Comparison of ENCODE assay signal across 1 cellular context in the genomic region with DNA sequence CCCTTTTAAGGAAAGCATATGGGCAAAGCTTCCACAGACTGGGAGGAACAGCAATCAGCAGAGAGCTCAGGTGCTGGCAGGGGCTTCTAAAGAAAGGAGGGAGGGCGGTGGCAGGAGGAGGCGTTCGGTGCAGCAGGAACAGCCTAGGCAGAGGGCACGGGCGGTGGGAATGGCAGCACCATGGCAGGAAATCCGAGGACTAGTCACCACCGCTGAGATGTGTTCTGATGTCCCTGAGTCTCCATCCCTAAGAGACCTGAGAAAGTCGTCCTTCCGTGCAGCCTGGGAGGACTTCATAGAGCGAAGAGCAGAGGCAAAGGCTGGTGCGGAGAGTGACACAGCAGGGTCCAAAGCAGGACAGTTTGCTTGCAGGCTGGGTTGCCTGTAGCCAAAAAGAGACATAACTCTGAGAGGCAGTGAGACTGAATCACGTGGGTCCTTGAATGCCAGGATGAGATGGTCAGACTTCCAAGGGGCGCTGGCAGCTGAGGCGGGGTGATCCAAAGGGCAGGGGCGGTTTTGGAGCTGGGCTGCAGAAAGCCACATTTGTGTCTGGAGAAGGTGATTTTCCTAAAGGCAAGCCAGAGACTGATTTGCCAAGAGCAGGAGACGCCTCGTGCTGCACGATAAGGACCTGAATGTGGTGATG.
A peak's percentile ranks its signal among the peaks of the same experiment; 100 is the strongest.
TF ChIP-seq lines count a peak whose summit lies in the region.

No MANE protein-coding gene starts in this region.

TF ChIP-seq in HepG2, 621 proteins besides CTCF, POLR2A, EP300 and RAD21 (continued from another document and continues in another):
- TF ChIP-seq, protein P1, sequence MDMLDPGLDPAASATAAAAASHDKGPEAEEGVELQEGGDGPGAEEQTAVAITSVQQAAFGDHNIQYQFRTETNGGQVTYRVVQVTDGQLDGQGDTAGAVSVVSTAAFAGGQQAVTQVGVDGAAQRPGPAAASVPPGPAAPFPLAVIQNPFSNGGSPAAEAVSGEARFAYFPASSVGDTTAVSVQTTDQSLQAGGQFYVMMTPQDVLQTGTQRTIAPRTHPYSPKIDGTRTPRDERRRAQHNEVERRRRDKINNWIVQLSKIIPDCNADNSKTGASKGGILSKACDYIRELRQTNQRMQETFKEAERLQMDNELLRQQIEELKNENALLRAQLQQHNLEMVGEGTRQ (IDR thresholded peaks at IDR 0.05; ENCODE audit: low read depth, low read length), result no peak
- TF ChIP-seq, protein P1 (CRISPR knock-in tag; IDR thresholded peaks at IDR 0.05; ENCODE audit: borderline replicate concordance), result peak; percentile 7; the same call in 1 of the 2 replicates
- TF ChIP-seq, protein P2, sequence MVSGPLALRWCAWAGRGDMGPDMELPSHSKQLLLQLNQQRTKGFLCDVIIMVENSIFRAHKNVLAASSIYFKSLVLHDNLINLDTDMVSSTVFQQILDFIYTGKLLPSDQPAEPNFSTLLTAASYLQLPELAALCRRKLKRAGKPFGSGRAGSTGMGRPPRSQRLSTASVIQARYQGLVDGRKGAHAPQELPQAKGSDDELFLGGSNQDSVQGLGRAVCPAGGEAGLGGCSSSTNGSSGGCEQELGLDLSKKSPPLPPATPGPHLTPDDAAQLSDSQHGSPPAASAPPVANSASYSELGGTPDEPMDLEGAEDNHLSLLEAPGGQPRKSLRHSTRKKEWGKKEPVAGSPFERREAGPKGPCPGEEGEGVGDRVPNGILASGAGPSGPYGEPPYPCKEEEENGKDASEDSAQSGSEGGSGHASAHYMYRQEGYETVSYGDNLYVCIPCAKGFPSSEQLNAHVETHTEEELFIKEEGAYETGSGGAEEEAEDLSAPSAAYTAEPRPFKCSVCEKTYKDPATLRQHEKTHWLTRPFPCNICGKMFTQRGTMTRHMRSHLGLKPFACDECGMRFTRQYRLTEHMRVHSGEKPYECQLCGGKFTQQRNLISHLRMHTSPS (CRISPR knock-in tag; IDR thresholded peaks at IDR 0.05; ENCODE audit: low read depth), result peak; percentile 76
- TF ChIP-seq ZC3H13 (CRISPR knock-in tag; IDR thresholded peaks at IDR 0.05), result peak; percentile 86; the same call in 1 of the 2 replicates
- TF ChIP-seq, protein P3, sequence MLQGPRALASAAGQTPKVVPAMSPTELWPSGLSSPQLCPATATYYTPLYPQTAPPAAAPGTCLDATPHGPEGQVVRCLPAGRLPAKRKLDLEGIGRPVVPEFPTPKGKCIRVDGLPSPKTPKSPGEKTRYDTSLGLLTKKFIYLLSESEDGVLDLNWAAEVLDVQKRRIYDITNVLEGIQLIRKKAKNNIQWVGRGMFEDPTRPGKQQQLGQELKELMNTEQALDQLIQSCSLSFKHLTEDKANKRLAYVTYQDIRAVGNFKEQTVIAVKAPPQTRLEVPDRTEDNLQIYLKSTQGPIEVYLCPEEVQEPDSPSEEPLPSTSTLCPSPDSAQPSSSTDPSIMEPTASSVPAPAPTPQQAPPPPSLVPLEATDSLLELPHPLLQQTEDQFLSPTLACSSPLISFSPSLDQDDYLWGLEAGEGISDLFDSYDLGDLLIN (CRISPR knock-in tag; IDR thresholded peaks at IDR 0.05; ENCODE audit: borderline replicate concordance), result no peak
- TF ChIP-seq GTF2F1 (IDR thresholded peaks at IDR 0.05; ENCODE audit: low read length), result no peak
- TF ChIP-seq KLF9 (CRISPR knock-in tag; IDR thresholded peaks at IDR 0.05; ENCODE audit: low read depth), result no peak
- no peak for TF ChIP-seq GATAD1 (CRISPR knock-in tag; IDR thresholded peaks at IDR 0.05)
- TF ChIP-seq SP2 (CRISPR knock-in tag; IDR thresholded peaks at IDR 0.05), result no peak
- TF ChIP-seq MED8 (CRISPR knock-in tag; IDR thresholded peaks at IDR 0.05; ENCODE audit: insufficient replicate concordance), result no peak
- no peak for TF ChIP-seq TRIM24 (CRISPR knock-in tag; IDR thresholded peaks at IDR 0.05)
- TF ChIP-seq ZNF550 (CRISPR knock-in tag; IDR thresholded peaks at IDR 0.05; ENCODE audit: borderline replicate concordance), result no peak
- no peak for TF ChIP-seq TGIF2 (CRISPR knock-in tag; IDR thresholded peaks at IDR 0.05)
- peak; percentile 64; the same call in 1 of the 2 replicates for TF ChIP-seq ZNF607 (CRISPR knock-in tag; IDR thresholded peaks at IDR 0.05; ENCODE audit: borderline replicate concordance)
- no peak for TF ChIP-seq FOXM1 (CRISPR knock-in tag; IDR thresholded peaks at IDR 0.05)
- no peak for TF ChIP-seq ZNF24 (IDR thresholded peaks at IDR 0.05)
- peak; percentile 7; the same call in 1 of the 2 replicates for TF ChIP-seq NR2C2 (CRISPR knock-in tag; IDR thresholded peaks at IDR 0.05; ENCODE audit: borderline replicate concordance)
- TF ChIP-seq, protein P4, sequence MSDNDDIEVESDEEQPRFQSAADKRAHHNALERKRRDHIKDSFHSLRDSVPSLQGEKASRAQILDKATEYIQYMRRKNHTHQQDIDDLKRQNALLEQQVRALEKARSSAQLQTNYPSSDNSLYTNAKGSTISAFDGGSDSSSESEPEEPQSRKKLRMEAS (IDR thresholded peaks at IDR 0.05), result 0 out of 2 replicates have a peak, but pooled peaks have one; percentile 34
- no peak for TF ChIP-seq NR2F2 (IDR thresholded peaks at IDR 0.05; ENCODE audit: borderline replicate concordance, low read depth)
- TF ChIP-seq, protein P5, sequence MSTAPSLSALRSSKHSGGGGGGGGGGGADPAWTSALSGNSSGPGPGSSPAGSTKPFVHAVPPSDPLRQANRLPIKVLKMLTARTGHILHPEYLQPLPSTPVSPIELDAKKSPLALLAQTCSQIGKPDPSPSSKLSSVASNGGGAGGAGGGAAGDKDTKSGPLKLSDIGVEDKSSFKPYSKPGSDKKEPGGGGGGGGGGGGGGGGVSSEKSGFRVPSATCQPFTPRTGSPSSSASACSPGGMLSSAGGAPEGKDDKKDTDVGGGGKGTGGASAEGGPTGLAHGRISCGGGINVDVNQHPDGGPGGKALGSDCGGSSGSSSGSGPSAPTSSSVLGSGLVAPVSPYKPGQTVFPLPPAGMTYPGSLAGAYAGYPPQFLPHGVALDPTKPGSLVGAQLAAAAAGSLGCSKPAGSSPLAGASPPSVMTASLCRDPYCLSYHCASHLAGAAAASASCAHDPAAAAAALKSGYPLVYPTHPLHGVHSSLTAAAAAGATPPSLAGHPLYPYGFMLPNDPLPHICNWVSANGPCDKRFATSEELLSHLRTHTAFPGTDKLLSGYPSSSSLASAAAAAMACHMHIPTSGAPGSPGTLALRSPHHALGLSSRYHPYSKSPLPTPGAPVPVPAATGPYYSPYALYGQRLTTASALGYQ (CRISPR knock-in tag; IDR thresholded peaks at IDR 0.05), result no peak
- no peak for TF ChIP-seq ASH2L (IDR thresholded peaks at IDR 0.05; ENCODE audit: insufficient read length, low read depth, low read length)
- TF ChIP-seq HES4 (CRISPR knock-in tag; IDR thresholded peaks at IDR 0.05; ENCODE audit: borderline replicate concordance), result 0 out of 2 replicates have a peak, but pooled peaks have one; percentile 39
- 0 out of 2 replicates have a peak, but pooled peaks have one; percentile 50 for TF ChIP-seq SMAD1 (CRISPR knock-in tag; IDR thresholded peaks at IDR 0.05; ENCODE audit: borderline replicate concordance, low read depth)
- TF ChIP-seq MAFF (IDR thresholded peaks at IDR 0.05; ENCODE audit: low read depth, low read length), result no peak
- TF ChIP-seq SPEN (CRISPR knock-in tag; IDR thresholded peaks at IDR 0.05; ENCODE audit: low read depth), result no peak
- TF ChIP-seq, protein P6, sequence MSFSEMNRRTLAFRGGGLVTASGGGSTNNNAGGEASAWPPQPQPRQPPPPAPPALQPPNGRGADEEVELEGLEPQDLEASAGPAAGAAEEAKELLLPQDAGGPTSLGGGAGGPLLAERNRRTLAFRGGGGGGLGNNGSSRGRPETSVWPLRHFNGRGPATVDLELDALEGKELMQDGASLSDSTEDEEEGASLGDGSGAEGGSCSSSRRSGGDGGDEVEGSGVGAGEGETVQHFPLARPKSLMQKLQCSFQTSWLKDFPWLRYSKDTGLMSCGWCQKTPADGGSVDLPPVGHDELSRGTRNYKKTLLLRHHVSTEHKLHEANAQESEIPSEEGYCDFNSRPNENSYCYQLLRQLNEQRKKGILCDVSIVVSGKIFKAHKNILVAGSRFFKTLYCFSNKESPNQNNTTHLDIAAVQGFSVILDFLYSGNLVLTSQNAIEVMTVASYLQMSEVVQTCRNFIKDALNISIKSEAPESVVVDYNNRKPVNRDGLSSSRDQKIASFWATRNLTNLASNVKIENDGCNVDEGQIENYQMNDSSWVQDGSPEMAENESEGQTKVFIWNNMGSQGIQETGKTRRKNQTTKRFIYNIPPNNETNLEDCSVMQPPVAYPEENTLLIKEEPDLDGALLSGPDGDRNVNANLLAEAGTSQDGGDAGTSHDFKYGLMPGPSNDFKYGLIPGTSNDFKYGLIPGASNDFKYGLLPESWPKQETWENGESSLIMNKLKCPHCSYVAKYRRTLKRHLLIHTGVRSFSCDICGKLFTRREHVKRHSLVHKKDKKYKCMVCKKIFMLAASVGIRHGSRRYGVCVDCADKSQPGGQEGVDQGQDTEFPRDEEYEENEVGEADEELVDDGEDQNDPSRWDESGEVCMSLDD (CRISPR knock-in tag; IDR thresholded peaks at IDR 0.05; ENCODE audit: borderline replicate concordance), result no peak
- TF ChIP-seq, protein P7, sequence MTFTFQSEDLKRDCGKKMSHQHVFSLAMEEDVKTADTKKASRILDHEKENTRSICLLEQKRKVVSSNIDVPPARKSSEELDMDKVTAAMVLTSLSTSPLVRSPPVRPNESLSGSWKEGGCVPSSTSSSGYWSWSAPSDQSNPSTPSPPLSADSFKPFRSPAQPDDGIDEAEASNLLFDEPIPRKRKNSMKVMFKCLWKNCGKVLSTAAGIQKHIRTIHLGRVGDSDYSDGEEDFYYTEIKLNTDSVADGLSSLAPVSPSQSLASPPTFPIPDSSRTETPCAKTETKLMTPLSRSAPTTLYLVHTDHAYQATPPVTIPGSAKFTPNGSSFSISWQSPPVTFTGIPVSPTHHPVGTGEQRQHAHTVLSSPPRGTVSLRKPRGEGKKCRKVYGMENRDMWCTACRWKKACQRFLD (CRISPR knock-in tag; IDR thresholded peaks at IDR 0.05; ENCODE audit: borderline replicate concordance), result no peak
- no peak for TF ChIP-seq HDAC1 (CRISPR knock-in tag; IDR thresholded peaks at IDR 0.05)
- no peak for TF ChIP-seq BRCA1 (CRISPR knock-in tag; IDR thresholded peaks at IDR 0.05)
- TF ChIP-seq, protein P8, sequence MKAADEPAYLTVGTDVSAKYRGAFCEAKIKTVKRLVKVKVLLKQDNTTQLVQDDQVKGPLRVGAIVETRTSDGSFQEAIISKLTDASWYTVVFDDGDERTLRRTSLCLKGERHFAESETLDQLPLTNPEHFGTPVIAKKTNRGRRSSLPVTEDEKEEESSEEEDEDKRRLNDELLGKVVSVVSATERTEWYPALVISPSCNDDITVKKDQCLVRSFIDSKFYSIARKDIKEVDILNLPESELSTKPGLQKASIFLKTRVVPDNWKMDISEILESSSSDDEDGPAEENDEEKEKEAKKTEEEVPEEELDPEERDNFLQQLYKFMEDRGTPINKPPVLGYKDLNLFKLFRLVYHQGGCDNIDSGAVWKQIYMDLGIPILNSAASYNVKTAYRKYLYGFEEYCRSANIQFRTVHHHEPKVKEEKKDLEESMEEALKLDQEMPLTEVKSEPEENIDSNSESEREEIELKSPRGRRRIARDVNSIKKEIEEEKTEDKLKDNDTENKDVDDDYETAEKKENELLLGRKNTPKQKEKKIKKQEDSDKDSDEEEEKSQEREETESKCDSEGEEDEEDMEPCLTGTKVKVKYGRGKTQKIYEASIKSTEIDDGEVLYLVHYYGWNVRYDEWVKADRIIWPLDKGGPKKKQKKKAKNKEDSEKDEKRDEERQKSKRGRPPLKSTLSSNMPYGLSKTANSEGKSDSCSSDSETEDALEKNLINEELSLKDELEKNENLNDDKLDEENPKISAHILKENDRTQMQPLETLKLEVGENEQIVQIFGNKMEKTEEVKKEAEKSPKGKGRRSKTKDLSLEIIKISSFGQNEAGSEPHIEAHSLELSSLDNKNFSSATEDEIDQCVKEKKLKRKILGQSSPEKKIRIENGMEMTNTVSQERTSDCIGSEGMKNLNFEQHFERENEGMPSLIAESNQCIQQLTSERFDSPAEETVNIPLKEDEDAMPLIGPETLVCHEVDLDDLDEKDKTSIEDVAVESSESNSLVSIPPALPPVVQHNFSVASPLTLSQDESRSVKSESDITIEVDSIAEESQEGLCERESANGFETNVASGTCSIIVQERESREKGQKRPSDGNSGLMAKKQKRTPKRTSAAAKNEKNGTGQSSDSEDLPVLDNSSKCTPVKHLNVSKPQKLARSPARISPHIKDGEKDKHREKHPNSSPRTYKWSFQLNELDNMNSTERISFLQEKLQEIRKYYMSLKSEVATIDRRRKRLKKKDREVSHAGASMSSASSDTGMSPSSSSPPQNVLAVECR (CRISPR knock-in tag; IDR thresholded peaks at IDR 0.05; ENCODE audit: borderline replicate concordance), result no peak; the same call in 1 of the 2 replicates
- TF ChIP-seq ZFP90 (CRISPR knock-in tag; IDR thresholded peaks at IDR 0.05; ENCODE audit: borderline replicate concordance), result 0 out of 2 replicates have a peak, but pooled peaks have one; percentile 46
- TF ChIP-seq, protein P9, sequence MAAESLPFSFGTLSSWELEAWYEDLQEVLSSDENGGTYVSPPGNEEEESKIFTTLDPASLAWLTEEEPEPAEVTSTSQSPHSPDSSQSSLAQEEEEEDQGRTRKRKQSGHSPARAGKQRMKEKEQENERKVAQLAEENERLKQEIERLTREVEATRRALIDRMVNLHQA (CRISPR knock-in tag; IDR thresholded peaks at IDR 0.05), result no peak
- TF ChIP-seq NCOR1 (IDR thresholded peaks at IDR 0.05; ENCODE audit: borderline replicate concordance, low read length), result no peak
- TF ChIP-seq ZNF232 (CRISPR knock-in tag; IDR thresholded peaks at IDR 0.05; ENCODE audit: borderline replicate concordance), result no peak; the same call in 1 of the 2 replicates
- no peak for TF ChIP-seq SRSF4 (IDR thresholded peaks at IDR 0.05; ENCODE audit: low read depth, low read length, poor library complexity, severe bottlenecking)
- no peak for TF ChIP-seq HDAC2 (CRISPR knock-in tag; IDR thresholded peaks at IDR 0.05)
- 0 out of 2 replicates have a peak, but pooled peaks have one; percentile 58 for TF ChIP-seq HNRNPL (IDR thresholded peaks at IDR 0.05; ENCODE audit: low read depth, low read length)
- TF ChIP-seq, protein P10, sequence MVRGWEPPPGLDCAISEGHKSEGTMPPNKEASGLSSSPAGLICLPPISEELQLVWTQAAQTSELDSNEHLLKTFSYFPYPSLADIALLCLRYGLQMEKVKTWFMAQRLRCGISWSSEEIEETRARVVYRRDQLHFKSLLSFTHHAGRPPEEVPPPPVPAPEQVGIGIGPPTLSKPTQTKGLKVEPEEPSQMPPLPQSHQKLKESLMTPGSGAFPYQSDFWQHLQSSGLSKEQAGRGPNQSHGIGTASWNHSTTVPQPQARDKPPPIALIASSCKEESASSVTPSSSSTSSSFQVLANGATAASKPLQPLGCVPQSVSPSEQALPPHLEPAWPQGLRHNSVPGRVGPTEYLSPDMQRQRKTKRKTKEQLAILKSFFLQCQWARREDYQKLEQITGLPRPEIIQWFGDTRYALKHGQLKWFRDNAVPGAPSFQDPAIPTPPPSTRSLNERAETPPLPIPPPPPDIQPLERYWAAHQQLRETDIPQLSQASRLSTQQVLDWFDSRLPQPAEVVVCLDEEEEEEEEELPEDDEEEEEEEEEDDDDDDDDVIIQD (CRISPR knock-in tag; IDR thresholded peaks at IDR 0.05; ENCODE audit: low read depth), result no peak
- no peak for TF ChIP-seq TSC22D2 (CRISPR knock-in tag; IDR thresholded peaks at IDR 0.05; ENCODE audit: borderline replicate concordance)
- no peak for TF ChIP-seq ZFP41 (CRISPR knock-in tag; IDR thresholded peaks at IDR 0.05; ENCODE audit: borderline replicate concordance)
